In the genomic region with DNA sequence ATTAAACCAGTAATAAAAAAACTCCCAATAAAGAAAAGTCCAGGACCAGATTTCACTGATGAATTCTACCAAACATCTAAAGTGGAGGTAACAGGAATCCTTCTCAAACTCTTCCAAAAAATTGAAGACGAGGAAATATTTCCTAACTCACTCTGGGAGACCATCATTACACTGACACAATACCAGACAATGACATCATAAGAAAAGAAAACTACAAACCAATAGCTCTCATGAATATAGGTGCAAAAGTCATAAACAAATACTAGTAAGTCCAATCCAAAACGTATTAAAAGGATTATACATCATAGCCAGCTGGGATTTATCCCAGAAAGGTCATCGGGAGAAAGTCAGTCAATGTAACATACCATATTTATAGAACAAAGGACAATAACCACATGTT, we compare ENCODE assay signal across 29 cellular contexts.
"Had no signal": no experiment of that assay in that cellular context is flagged by ENCODE, and none has a peak within 500 bp of the region (broad histone marks: within the 10 kb centered on the region; RNA-seq: fewer than 3 reads in every experiment).

No MANE protein-coding gene starts in this region.

- H3K4me3 Mint-ChIP-seq: dendritic cell treated with granulocyte-macrophage colony-stimulating factor and Interleukin-4, amounts not matched to agents 40 ng/mL and 50 ng/mL, for 4 days; effector memory CD8-positive, alpha-beta T cell; endodermal cell had no signal

- ATAC-seq: effector memory CD8-positive, alpha-beta T cell; esophagus mucosa; foreskin keratinocyte; gastrocnemius medialis; gastroesophageal sphincter; heart left ventricle; heart right ventricle had no signal

- H3K4me1 Mint-ChIP-seq: endodermal cell had no signal

- DNase-seq: colonic mucosa; cortex of kidney; dermis blood vessel endothelial cell; dorsolateral prefrontal cortex; effector CD4-positive, alpha-beta T cell; effector CD8-positive, alpha-beta T cell; effector memory CD4-positive, alpha-beta T cell; effector memory CD8-positive, alpha-beta T cell; endodermal cell; erythroblast; esophagus squamous epithelium; foreskin fibroblast; foreskin keratinocyte; foreskin melanocyte; gastrocnemius medialis; glutamatergic neuron; head of caudate nucleus; heart left ventricle; heart right ventricle had no signal

- H3K9me3 Mint-ChIP-seq: dendritic cell treated with granulocyte-macrophage colony-stimulating factor and Interleukin-4, amounts not matched to agents 40 ng/mL and 50 ng/mL, for 4 days; effector memory CD8-positive, alpha-beta T cell; endodermal cell had no signal

- FAIRE-seq: colon, endometrium, endothelial cell of umbilical vein, frontal cortex had no signal

- H3K4me1 ChIP-seq: colonic mucosa, esophagus muscularis mucosa, esophagus squamous epithelium, foreskin keratinocyte, gastrocnemius medialis, gastroesophageal sphincter, heart left ventricle, heart right ventricle had no signal

- H3K9me3 ChIP-seq: colonic mucosa, esophagus muscularis mucosa, esophagus squamous epithelium, gastrocnemius medialis, gastroesophageal sphincter, heart left ventricle, heart right ventricle had no signal

- H3K4me3 ChIP-seq: colonic mucosa, coronary artery, dorsolateral prefrontal cortex, esophagus muscularis mucosa, esophagus squamous epithelium, gastrocnemius medialis, gastroesophageal sphincter, heart left ventricle, heart right ventricle had no signal

- H3K27ac ChIP-seq: colonic mucosa, coronary artery, dorsolateral prefrontal cortex, epithelial cell of prostate, esophagus muscularis mucosa, esophagus squamous epithelium, foreskin keratinocyte, gastrocnemius medialis, gastroesophageal sphincter, heart left ventricle, heart right ventricle had no signal

- H3K27me3 ChIP-seq: colonic mucosa, foreskin keratinocyte, gastrocnemius medialis had no signal

- H3K27ac Mint-ChIP-seq: dendritic cell treated with granulocyte-macrophage colony-stimulating factor and Interleukin-4, amounts not matched to agents 40 ng/mL and 50 ng/mL, for 4 days; effector memory CD8-positive, alpha-beta T cell; endodermal cell had no signal

- H3K36me3 ChIP-seq: colonic mucosa, esophagus muscularis mucosa, esophagus squamous epithelium, gastrocnemius medialis, gastroesophageal sphincter, heart left ventricle, heart right ventricle had no signal
